In the genomic region with DNA sequence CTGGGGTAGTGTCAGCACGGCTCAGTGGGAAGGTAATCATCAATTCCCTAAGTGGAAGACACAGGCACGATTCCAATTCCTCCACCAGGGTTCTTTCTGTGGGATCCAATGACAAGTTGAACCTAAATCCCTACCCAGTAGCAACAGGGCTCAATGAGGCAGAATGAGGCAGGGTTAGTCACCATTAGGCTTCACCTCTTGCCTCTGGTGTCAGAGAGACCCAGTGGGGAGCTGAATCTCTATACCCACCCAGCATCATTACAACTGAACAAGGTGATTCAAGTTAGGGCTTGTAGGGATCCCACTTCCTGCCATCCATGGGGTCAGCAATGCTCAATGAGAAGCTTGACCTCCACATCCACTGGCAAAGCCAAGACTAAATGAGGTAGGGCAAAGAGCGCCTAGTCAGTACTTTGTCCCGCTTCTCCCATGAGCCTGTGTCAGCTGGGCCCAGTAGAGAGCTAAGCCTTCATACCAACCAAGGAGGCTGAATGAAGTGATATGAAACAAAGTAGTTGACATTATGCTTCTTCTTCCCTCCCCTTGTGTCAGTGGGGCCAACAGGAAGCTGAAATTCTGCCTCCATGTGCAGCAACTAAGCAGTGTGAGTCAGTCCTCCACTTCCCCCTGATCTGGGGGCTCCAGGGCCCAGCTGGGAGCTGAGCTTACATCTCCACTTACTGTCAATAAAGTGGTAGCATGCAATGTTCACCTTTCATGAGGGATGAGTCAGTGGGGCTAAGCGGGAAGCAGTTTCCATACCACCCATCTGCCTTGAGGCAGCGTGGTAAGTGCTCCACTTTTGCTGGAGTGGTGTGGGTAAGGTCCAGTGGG, we compare ENCODE assay signal across 8 cellular contexts. TPM values are rescaled to one million over a fixed set of nuclear protein-coding genes. Genes with fewer than 3 reads are reported as not detected.
DNase-seq lines count a peak whose midpoint lies in the region; ATAC-seq and TF ChIP-seq lines count a peak whose summit lies in the region.

No MANE protein-coding gene starts in this region.

- no peaks in the 10 kb centered on the region for H3K79me2 ChIP-seq in fibroblast of lung (ENCODE audit: control insufficient read depth, insufficient read depth, low read length)

- CTCF ChIA-PET in WTC11 (lab: Charles Lee) = interaction anchor here (2.1 kb wide), 1 partner anchor 295 kb away, joined by 5 read pairs; no protein-coding TSS in a partner anchor

- H3K9me3 ChIP-seq in fibroblast of lung (ENCODE audit: control insufficient read depth, insufficient read depth, low read depth, low read length) = no peaks in the 10 kb centered on the region

- H3K36me3 ChIP-seq in fibroblast of lung (ENCODE audit: control insufficient read depth, insufficient read depth, low read length) = no peaks in the 10 kb centered on the region

- H3K27me3 Mint-ChIP-seq in WTC11 (ENCODE audit: low read depth) = no peaks in the 10 kb centered on the region

- H4K20me1 ChIP-seq in fibroblast of lung (ENCODE audit: control insufficient read depth, extremely low read depth, insufficient read depth, low read length) = no peaks in the 10 kb centered on the region

- H3K4me2 ChIP-seq in fibroblast of lung (ENCODE audit: extremely low read depth, insufficient read depth, low read length) = no peak overlapping the region

- H3K27me3 ChIP-seq in fibroblast of lung (ENCODE audit: control insufficient read depth, insufficient read depth, low read length) = no peaks in the 10 kb centered on the region

- peak overlapping the region; percentile 76 for H3K4me3 Mint-ChIP-seq in WTC11

- H3K4me1 Mint-ChIP-seq in WTC11 = peaks cover 30% of the 10 kb centered on the region

- no peak overlapping the region for H3K27ac Mint-ChIP-seq in WTC11

- no peak for ATAC-seq in WTC11
- ATAC-seq in HG03442 (IDR thresholded peaks at IDR 0.05; ENCODE audit: unreplicated experiment) = no peak
- no peak for ATAC-seq in HG02973 (IDR thresholded peaks at IDR 0.05; ENCODE audit: unreplicated experiment)

- H3K4me1 ChIP-seq in fibroblast of lung (ENCODE audit: control insufficient read depth, extremely low read depth, insufficient read depth, low read length) = no peaks in the 10 kb centered on the region

- no peak for TF ChIP-seq CTCF in WTC11 (IDR thresholded peaks at IDR 0.05)
- no peak for TF ChIP-seq CTCF in fibroblast of lung (conservative IDR thresholded peaks at IDR 0.05 in 1 of 2, IDR thresholded peaks at IDR 0.05 in 1 of 2; ENCODE audit: low read depth in 1 of 2, low read length in 2 of 2)

- POLR2A ChIA-PET in WTC11 (lab: Charles Lee) = no interaction called here

- H3K36me3 Mint-ChIP-seq in WTC11 = no peaks in the 10 kb centered on the region

- H3K9ac ChIP-seq in fibroblast of lung (ENCODE audit: insufficient read depth, low read length) = no peak overlapping the region

- no peak overlapping the region for H2AFZ ChIP-seq in fibroblast of lung (ENCODE audit: low read length)

- no peak overlapping the region for H3K4me3 ChIP-seq in fibroblast of lung (replicated peaks in 1 of 4; ENCODE audit: control extremely low read depth in 1 of 4, insufficient read depth in 1 of 4, low read depth in 3 of 4, low read length in 4 of 4)

- no peak overlapping the region for H3K27ac ChIP-seq in fibroblast of lung (ENCODE audit: insufficient read depth, low read length)

- DNase-seq in SIG-M5 treated with dmso at 0.1 percent for 504 hours (lab: John Stamatoyannopoulos, UW; ENCODE audit: unreplicated experiment) (peak; percentile 41), SIG-M5 (lab: John Stamatoyannopoulos, UW) (no peak), WTC11 (ENCODE audit: low spot score) (no peak), fibroblast of lung (ENCODE audit: low read depth in 2 of 2) (peak; percentile 5 to 48), pons (ENCODE audit: low spot score) (no peak)
- peak; percentile 0 to 12 for DNase-seq in stimulated activated CD4-positive, alpha-beta T cell treated with anti-CD3 and anti-CD28 coated beads, Interleukin-4, amount 100 ng/mL, for 4 hours

- H3K9me3 Mint-ChIP-seq in WTC11 = no peaks in the 10 kb centered on the region

TF ChIP-seq in WTC11, 78 proteins besides CTCF, POLR2A, EP300 and RAD21:
- TF ChIP-seq GRHL2 (CRISPR knock-in tag; IDR thresholded peaks at IDR 0.05; ENCODE audit: insufficient replicate concordance, severe bottlenecking) (no peak), ETV6 (CRISPR knock-in tag; IDR thresholded peaks at IDR 0.05) (no peak), ZNF263 (CRISPR knock-in tag; IDR thresholded peaks at IDR 0.05; ENCODE audit: low read depth) (no peak), ATF6 (CRISPR knock-in tag; IDR thresholded peaks at IDR 0.05) (no peak), NFATC4 (CRISPR knock-in tag; IDR thresholded peaks at IDR 0.05) (no peak), RELA (CRISPR knock-in tag; IDR thresholded peaks at IDR 0.05; ENCODE audit: borderline replicate concordance) (no peak), ELF4 (CRISPR knock-in tag; IDR thresholded peaks at IDR 0.05; ENCODE audit: low read depth) (no peak), OVOL2 (CRISPR knock-in tag; IDR thresholded peaks at IDR 0.05; ENCODE audit: borderline replicate concordance) (no peak)
- TF ChIP-seq, protein P1, sequence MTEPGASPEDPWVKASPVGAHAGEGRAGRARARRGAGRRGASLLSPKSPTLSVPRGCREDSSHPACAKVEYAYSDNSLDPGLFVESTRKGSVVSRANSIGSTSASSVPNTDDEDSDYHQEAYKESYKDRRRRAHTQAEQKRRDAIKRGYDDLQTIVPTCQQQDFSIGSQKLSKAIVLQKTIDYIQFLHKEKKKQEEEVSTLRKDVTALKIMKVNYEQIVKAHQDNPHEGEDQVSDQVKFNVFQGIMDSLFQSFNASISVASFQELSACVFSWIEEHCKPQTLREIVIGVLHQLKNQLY (CRISPR knock-in tag; IDR thresholded peaks at IDR 0.05) = no peak
TF ChIP-seq in WTC11: peak in this region for 0.

RNA-seq across cellular contexts. Expression of gene RBM41, which starts 36.4 kb away (rescaled TPM):
- 20.6 to 24.6 TPM (median 22.0 TPM) in 3 replicates for total RNA-seq in WTC11 (2021)
- total RNA-seq in fibroblast of lung = 12.6 and 13.2 TPM in 2 replicates
- polyA plus RNA-seq in fibroblast of lung = 6.8 and 9.1 TPM in 2 replicates
- polyA plus RNA-seq in fibroblast of lung (2012) = 5.7 and 6.8 TPM in 2 replicates
- polyA minus RNA-seq in fibroblast of lung (ENCODE audit: low replicate concordance) = 1.5 TPM in 1 of 2 replicates, not detected in the other

RNA-seq across cellular contexts. Expression of gene NUP62CL, which starts 51.2 kb away (rescaled TPM):
- total RNA-seq in WTC11 (2021) (3.3 to 6.2 TPM (median 5.5 TPM) in 3 replicates), fibroblast of lung (under 0.01 TPM in 1 of 2 replicates, not detected in the other)
- not detected in 2 replicates for polyA plus RNA-seq in fibroblast of lung
- not detected in 2 replicates for polyA plus RNA-seq in fibroblast of lung (2012)
- polyA minus RNA-seq in fibroblast of lung (ENCODE audit: low replicate concordance) = not detected in 2 replicates

RNA-seq across cellular contexts. Expression of gene DNAAF6, which starts 51.4 kb away (rescaled TPM):
- total RNA-seq in WTC11 (2021) (not detected in 3 replicates), fibroblast of lung (not detected in 2 replicates)
- polyA plus RNA-seq in fibroblast of lung = not detected in 2 replicates
- not detected in 2 replicates for polyA plus RNA-seq in fibroblast of lung (2012)
- not detected in 2 replicates for polyA minus RNA-seq in fibroblast of lung (ENCODE audit: low replicate concordance)

Comparison
In these comparisons a context has a peak if more than half of its experiments do, and no peak if none do; other contexts are left out.
1. DNase-seq: peak in SIG-M5 treated with dmso at 0.1 percent for 504 hours (single experiment), fibroblast of lung (2 of 2) and stimulated activated CD4-positive, alpha-beta T cell treated with anti-CD3 and anti-CD28 coated beads, Interleukin-4, amount 100 ng/mL, for 4 hours (2 of 2); none in SIG-M5 (single experiment), WTC11 (single experiment) and pons (single experiment).